ENCODE assay signal across 16 cellular contexts in genomic region chr2:134465228-134465627, GRCh38.
"Had no signal": no experiment of that assay in that cellular context is flagged by ENCODE, and none has a peak within 500 bp of the region (broad histone marks: within the 10 kb centered on the region; RNA-seq: fewer than 3 reads in every experiment).

No MANE protein-coding gene starts in this region.

- DNase-seq: central memory CD4-positive, alpha-beta T cell; cortex of kidney; effector memory CD4-positive, alpha-beta T cell; heart right ventricle; immature natural killer cell; left ventricle myocardium inferior; mesendoderm; mucosa of descending colon; naive thymus-derived CD8-positive, alpha-beta T cell; ovary; sigmoid colon; stimulated activated CD4-positive, alpha-beta T cell treated with anti-CD3 and anti-CD28 coated beads, Interleukin-2, amount 100 ng/mL, for 24 hours; stimulated activated CD4-positive, alpha-beta T cell treated with anti-CD3 and anti-CD28 coated beads, Interleukin-4, amount 100 ng/mL, for 4 hours; stimulated activated naive CD4-positive, alpha-beta T cell; trophoblast cell had no signal

- ATAC-seq: esophagus mucosa; heart right ventricle; naive thymus-derived CD8-positive, alpha-beta T cell had no signal
